ENCODE assay signal across 8 cellular contexts in the genomic region with DNA sequence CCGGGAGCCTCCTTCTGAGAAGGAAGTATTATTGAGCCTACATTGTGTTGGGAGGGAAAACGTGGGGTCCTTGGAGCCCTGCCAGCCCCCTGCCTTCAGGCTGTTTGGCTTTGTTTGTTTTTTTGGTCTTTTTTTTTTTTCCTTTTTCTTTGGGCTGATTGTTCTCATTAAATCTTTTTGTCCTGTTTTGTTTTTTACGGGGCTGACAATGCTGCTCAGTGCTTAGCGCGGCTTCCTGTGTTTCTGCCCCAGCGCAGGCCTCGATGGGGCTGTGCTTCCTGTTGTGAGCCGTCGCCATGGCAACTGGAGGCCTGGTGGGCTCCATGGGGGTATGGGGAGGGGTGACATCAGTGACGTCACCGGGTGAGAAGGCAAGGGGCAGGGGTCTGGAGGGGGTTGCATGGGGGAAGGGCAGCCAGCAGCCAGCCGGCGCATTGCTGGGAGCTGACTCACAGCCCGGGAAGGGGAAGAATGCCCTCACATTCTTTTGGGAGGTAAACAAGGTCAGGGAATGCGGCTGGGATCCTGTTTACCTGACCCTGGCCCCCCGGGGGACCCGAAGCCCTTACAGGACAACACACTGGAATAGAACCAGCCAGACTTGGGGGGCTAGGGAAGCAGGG. TPM values are rescaled to one million over a fixed set of nuclear protein-coding genes. Genes with fewer than 3 reads are reported as not detected.
DNase-seq lines count a peak whose midpoint lies in the region; ATAC-seq and TF ChIP-seq lines count a peak whose summit lies in the region.

No MANE protein-coding gene starts in this region.

- no TSS peak for BruUV-seq in PC-9 (replicated peaks; lab: Mats Ljungman, UMichigan)

- H2AFZ ChIP-seq in PC-9: no peak overlapping the region

- H3K4me3 ChIP-seq in PC-9: peak overlapping the region; percentile 20; the same call in 1 of the 2 replicates
- peak overlapping the region; percentile 40 to 41 for H3K4me3 ChIP-seq in neutrophil (ENCODE audit: low read depth in 1 of 2, low read length in 1 of 2)
- no peak overlapping the region for H3K4me3 ChIP-seq in thyroid gland (replicated peaks in 1 of 3)

- peak overlapping the region; percentile 74 for H3K4me2 ChIP-seq in PC-9

- CTCF ChIA-PET in PC-9 (lab: Charles Lee): interaction anchor here (0.5 to 1.8 kb wide), 5 partner anchors 32 to 1155 kb away, joined by 4 to 9 read pairs (median 6); no protein-coding TSS in a partner anchor

- H3K27ac ChIP-seq in PC-9 (peak overlapping the region; percentile 72), neutrophil (peak overlapping the region; percentile 91), thyroid gland (peak overlapping the region; percentile 36 to 87 (median 76))

- no peak for TF ChIP-seq POLR2A in thyroid gland (IDR thresholded peaks at IDR 0.05)

- no peaks in the 10 kb centered on the region for H3K79me2 ChIP-seq in PC-9 (ENCODE audit: low read depth)

- no peaks in the 10 kb centered on the region for H3K9me3 ChIP-seq in PC-9 (ENCODE audit: insufficient read depth, low read depth)
- H3K9me3 ChIP-seq in neutrophil: no peaks in the 10 kb centered on the region
- H3K9me3 ChIP-seq in thyroid gland: no peaks in the 10 kb centered on the region

- ATAC-seq in HG02973 (IDR thresholded peaks at IDR 0.05; ENCODE audit: unreplicated experiment): no peak
- ATAC-seq in HG02981 (IDR thresholded peaks at IDR 0.05; ENCODE audit: unreplicated experiment): no peak

- no peaks in the 10 kb centered on the region for H4K20me1 ChIP-seq in PC-9 (ENCODE audit: insufficient read depth)

- POLR2A ChIA-PET in PC-9 (lab: Charles Lee; ENCODE audit: unreplicated experiment): interaction anchor here (0.6 to 1.1 kb wide), 3 partner anchors 31 to 144 kb away, joined by 3 to 4 read pairs (median 3); no protein-coding TSS in a partner anchor

- H3K4me1 ChIP-seq in PC-9 (replicated peaks; ENCODE audit: insufficient read depth) (peaks cover 60% of the 10 kb centered on the region), neutrophil (ENCODE audit: control insufficient read depth in 1 of 2, insufficient read depth in 1 of 2, low read depth in 1 of 2, low read length in 1 of 2) (peaks cover 35 to 37% of the 10 kb centered on the region in 2 experiments), thyroid gland (peaks cover 39 to 63% of the 10 kb centered on the region in 2 donors)

- intact Hi-C loops in PC-9 (cut with micrococcal nuclease; ENCODE audit: unreplicated experiment) (loop anchor here (1.0 to 5.0 kb wide), 7 partner anchors 33 to 1173 kb away; a partner anchor contains a TSS), thyroid gland (cut with DNase I) (loop anchor here (5.0 to 10.0 kb wide), 3 partner anchors 60 to 353 kb away; a partner anchor contains a TSS)

- no peak for TF ChIP-seq CTCF in PC-9 (conservative IDR thresholded peaks at IDR 0.05)
- no peak for TF ChIP-seq CTCF in neutrophil (IDR thresholded peaks at IDR 0.05)
- no peak for TF ChIP-seq CTCF in thyroid gland (IDR thresholded peaks at IDR 0.05)

- H3K9me2 ChIP-seq in PC-9 (ENCODE audit: insufficient read depth): no peaks in the 10 kb centered on the region

- in situ Hi-C loops in G401 (cut with HindIII; ENCODE audit: low sequenced_read_pairs): no loop called here

- H3K36me3 ChIP-seq in PC-9 (ENCODE audit: low read depth): no peaks in the 10 kb centered on the region
- no peaks in the 10 kb centered on the region for H3K36me3 ChIP-seq in neutrophil
- H3K36me3 ChIP-seq in thyroid gland: no peaks in the 10 kb centered on the region

- peak; percentile 52 for DNase-seq in G401 (ENCODE audit: low spot score)
- peak; percentile 92 to 94 for DNase-seq in PC-9
- peak; percentile 60 for DNase-seq in activated gamma-delta T cell treated with anti-CD3 and anti-CD28 coated beads, Interleukin-2, amount 50 U/mL, for 16 hours (ENCODE audit: low read depth)
- peak; percentile 85 for DNase-seq in foreskin melanocyte
- peak; percentile 44 to 64 for DNase-seq in thyroid gland

- H3F3A ChIP-seq in PC-9 (ENCODE audit: insufficient read depth, low read depth): peaks cover 61% of the 10 kb centered on the region

- WGBS in thyroid gland, 2 donors: 23 to 36% methylated on average over 16 to 17 of the region's 17 CpGs

- no peaks in the 10 kb centered on the region for H3K27me3 ChIP-seq in PC-9 (ENCODE audit: insufficient read depth, low read depth)
- peaks cover 21% of the 10 kb centered on the region for H3K27me3 ChIP-seq in neutrophil
- no peaks in the 10 kb centered on the region for H3K27me3 ChIP-seq in thyroid gland

RNA-seq across cellular contexts. Expression of a gene that starts 22.1 kb away (rescaled TPM):
- total RNA-seq in G401 (2014; rRNA removed; shearing (Covaris generic)): 7.9 and 9.6 TPM in 2 replicates
- total RNA-seq in PC-9 (2021): 28.2 and 29.1 TPM in 2 replicates
- total RNA-seq in thyroid gland: 10 to 100 TPM; 49.2 to 88.0 (median 61.9) TPM

Comparison
In these comparisons a context has a peak if more than half of its experiments do, and no peak if none do; other contexts are left out.
1. H3K4me3 ChIP-seq: peak in PC-9 (single experiment) and neutrophil (2 of 2); none in thyroid gland (0 of 3).
2. Peak in every context shown above with its lines, with median percentiles within 50 percentile points of each other: DNase-seq and H3K27ac ChIP-seq.